Comparison of ENCODE assay signal across 1 cellular context in the genomic region with DNA sequence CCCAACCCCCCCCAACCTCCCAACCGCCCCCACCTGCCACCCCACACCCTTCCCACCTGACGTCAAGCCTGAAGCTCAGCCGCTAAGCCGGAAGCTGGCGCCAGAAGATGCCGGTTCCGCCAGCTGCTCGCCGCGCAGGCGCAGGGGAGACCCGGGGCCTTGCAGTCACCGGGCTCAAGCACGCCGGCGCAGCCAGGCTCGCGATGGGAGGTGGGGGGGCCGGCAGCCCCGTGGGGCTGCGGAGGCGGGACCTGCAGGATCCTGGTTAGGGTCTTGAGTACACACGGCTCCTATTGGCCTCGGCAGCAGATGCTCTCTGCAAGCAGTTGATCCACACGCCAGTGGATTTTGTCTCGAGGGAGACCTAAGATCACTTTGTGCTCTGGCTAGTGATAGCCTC.
TF ChIP-seq lines count a peak whose summit lies in the region.

A gene (minus strand): TSS at position 109 of the 400 bp plus-strand sequence. CDS start 4,268 bp downstream, outside the sequence.

TF ChIP-seq in GM12878, 131 proteins besides CTCF, POLR2A, EP300 and RAD21 (continued from another document and continues in another):
- TF ChIP-seq, protein P1, sequence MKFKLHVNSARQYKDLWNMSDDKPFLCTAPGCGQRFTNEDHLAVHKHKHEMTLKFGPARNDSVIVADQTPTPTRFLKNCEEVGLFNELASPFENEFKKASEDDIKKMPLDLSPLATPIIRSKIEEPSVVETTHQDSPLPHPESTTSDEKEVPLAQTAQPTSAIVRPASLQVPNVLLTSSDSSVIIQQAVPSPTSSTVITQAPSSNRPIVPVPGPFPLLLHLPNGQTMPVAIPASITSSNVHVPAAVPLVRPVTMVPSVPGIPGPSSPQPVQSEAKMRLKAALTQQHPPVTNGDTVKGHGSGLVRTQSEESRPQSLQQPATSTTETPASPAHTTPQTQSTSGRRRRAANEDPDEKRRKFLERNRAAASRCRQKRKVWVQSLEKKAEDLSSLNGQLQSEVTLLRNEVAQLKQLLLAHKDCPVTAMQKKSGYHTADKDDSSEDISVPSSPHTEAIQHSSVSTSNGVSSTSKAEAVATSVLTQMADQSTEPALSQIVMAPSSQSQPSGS (IDR thresholded peaks at IDR 0.05; ENCODE audit: low read length) = no peak
- TF ChIP-seq, protein P2, sequence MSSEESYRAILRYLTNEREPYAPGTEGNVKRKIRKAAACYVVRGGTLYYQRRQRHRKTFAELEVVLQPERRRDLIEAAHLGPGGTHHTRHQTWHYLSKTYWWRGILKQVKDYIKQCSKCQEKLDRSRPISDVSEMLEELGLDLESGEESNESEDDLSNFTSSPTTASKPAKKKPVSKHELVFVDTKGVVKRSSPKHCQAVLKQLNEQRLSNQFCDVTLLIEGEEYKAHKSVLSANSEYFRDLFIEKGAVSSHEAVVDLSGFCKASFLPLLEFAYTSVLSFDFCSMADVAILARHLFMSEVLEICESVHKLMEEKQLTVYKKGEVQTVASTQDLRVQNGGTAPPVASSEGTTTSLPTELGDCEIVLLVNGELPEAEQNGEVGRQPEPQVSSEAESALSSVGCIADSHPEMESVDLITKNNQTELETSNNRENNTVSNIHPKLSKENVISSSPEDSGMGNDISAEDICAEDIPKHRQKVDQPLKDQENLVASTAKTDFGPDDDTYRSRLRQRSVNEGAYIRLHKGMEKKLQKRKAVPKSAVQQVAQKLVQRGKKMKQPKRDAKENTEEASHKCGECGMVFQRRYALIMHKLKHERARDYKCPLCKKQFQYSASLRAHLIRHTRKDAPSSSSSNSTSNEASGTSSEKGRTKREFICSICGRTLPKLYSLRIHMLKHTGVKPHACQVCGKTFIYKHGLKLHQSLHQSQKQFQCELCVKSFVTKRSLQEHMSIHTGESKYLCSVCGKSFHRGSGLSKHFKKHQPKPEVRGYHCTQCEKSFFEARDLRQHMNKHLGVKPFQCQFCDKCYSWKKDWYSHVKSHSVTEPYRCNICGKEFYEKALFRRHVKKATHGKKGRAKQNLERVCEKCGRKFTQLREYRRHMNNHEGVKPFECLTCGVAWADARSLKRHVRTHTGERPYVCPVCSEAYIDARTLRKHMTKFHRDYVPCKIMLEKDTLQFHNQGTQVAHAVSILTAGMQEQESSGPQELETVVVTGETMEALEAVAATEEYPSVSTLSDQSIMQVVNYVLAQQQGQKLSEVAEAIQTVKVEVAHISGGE (CRISPR knock-in tag; IDR thresholded peaks at IDR 0.05) = no peak
- no peak for TF ChIP-seq POLR2AphosphoS2 (IDR thresholded peaks at IDR 0.05; ENCODE audit: low read depth, low read length)
- TF ChIP-seq, protein P3, sequence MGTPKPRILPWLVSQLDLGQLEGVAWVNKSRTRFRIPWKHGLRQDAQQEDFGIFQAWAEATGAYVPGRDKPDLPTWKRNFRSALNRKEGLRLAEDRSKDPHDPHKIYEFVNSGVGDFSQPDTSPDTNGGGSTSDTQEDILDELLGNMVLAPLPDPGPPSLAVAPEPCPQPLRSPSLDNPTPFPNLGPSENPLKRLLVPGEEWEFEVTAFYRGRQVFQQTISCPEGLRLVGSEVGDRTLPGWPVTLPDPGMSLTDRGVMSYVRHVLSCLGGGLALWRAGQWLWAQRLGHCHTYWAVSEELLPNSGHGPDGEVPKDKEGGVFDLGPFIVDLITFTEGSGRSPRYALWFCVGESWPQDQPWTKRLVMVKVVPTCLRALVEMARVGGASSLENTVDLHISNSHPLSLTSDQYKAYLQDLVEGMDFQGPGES (IDR thresholded peaks at IDR 0.05) = no peak
- no peak for TF ChIP-seq FOXM1 (IDR thresholded peaks at IDR 0.05; ENCODE audit: low read depth, low read length)
- no peak for TF ChIP-seq CHD1 (IDR thresholded peaks at IDR 0.05; ENCODE audit: low read depth, low read length)
- TF ChIP-seq SREBF1 (IDR thresholded peaks at IDR 0.05; ENCODE audit: low read length) = no peak
- no peak for TF ChIP-seq YY1 (IDR thresholded peaks at IDR 0.05; ENCODE audit: low read depth, low read length)
- TF ChIP-seq, protein P4, sequence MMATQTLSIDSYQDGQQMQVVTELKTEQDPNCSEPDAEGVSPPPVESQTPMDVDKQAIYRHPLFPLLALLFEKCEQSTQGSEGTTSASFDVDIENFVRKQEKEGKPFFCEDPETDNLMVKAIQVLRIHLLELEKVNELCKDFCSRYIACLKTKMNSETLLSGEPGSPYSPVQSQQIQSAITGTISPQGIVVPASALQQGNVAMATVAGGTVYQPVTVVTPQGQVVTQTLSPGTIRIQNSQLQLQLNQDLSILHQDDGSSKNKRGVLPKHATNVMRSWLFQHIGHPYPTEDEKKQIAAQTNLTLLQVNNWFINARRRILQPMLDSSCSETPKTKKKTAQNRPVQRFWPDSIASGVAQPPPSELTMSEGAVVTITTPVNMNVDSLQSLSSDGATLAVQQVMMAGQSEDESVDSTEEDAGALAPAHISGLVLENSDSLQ (IDR thresholded peaks at IDR 0.05) = no peak
- no peak for TF ChIP-seq RUNX3 (IDR thresholded peaks at IDR 0.05; ENCODE audit: low read length)
- TF ChIP-seq ETV6 (conservative IDR thresholded peaks at IDR 0.05 in 1 of 2, IDR thresholded peaks at IDR 0.05 in 1 of 2; ENCODE audit: borderline replicate concordance in 1 of 2, low read depth in 1 of 2) = no peak
- TF ChIP-seq BMI1 (IDR thresholded peaks at IDR 0.05; ENCODE audit: borderline replicate concordance) = no peak
- TF ChIP-seq CBX3 (IDR thresholded peaks at IDR 0.05; ENCODE audit: borderline replicate concordance, low read depth) = no peak
- TF ChIP-seq ZNF384 (IDR thresholded peaks at IDR 0.05; ENCODE audit: borderline replicate concordance, low read depth, low read length) = no peak
- no peak for TF ChIP-seq BCL11A (IDR thresholded peaks at IDR 0.05; ENCODE audit: low read depth, low read length)
- no peak for TF ChIP-seq RFX5 (IDR thresholded peaks at IDR 0.05; ENCODE audit: low read depth, low read length)
- TF ChIP-seq ZNF622 (IDR thresholded peaks at IDR 0.05) = no peak
- peak; percentile 90 for TF ChIP-seq PAX5 (IDR thresholded peaks at IDR 0.05; ENCODE audit: borderline replicate concordance, low read depth, low read length)
- peak; percentile 59; the same call in 1 of the 2 replicates for TF ChIP-seq GABPA (IDR thresholded peaks at IDR 0.05; ENCODE audit: low read depth)
- no peak for TF ChIP-seq FOS (IDR thresholded peaks at IDR 0.05; ENCODE audit: borderline replicate concordance, extremely low read depth, insufficient read length)
- no peak for TF ChIP-seq SPI1 (IDR thresholded peaks at IDR 0.05; ENCODE audit: borderline replicate concordance, insufficient read depth, low read depth, low read length)
- TF ChIP-seq SREBF2 (IDR thresholded peaks at IDR 0.05; ENCODE audit: low read length) = no peak
- no peak for TF ChIP-seq SMC3 (IDR thresholded peaks at IDR 0.05; ENCODE audit: borderline replicate concordance, low read length)
- no peak for TF ChIP-seq RELA (IDR thresholded peaks at IDR 0.05; ENCODE audit: borderline replicate concordance, partially characterized antibody)
- TF ChIP-seq, protein P5, sequence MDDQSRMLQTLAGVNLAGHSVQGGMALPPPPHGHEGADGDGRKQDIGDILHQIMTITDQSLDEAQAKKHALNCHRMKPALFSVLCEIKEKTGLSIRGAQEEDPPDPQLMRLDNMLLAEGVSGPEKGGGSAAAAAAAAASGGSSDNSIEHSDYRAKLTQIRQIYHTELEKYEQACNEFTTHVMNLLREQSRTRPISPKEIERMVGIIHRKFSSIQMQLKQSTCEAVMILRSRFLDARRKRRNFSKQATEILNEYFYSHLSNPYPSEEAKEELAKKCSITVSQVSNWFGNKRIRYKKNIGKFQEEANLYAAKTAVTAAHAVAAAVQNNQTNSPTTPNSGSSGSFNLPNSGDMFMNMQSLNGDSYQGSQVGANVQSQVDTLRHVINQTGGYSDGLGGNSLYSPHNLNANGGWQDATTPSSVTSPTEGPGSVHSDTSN (IDR thresholded peaks at IDR 0.05; ENCODE audit: insufficient replicate concordance, low read depth, low read length) = peak; percentile 71
- TF ChIP-seq, protein P6, sequence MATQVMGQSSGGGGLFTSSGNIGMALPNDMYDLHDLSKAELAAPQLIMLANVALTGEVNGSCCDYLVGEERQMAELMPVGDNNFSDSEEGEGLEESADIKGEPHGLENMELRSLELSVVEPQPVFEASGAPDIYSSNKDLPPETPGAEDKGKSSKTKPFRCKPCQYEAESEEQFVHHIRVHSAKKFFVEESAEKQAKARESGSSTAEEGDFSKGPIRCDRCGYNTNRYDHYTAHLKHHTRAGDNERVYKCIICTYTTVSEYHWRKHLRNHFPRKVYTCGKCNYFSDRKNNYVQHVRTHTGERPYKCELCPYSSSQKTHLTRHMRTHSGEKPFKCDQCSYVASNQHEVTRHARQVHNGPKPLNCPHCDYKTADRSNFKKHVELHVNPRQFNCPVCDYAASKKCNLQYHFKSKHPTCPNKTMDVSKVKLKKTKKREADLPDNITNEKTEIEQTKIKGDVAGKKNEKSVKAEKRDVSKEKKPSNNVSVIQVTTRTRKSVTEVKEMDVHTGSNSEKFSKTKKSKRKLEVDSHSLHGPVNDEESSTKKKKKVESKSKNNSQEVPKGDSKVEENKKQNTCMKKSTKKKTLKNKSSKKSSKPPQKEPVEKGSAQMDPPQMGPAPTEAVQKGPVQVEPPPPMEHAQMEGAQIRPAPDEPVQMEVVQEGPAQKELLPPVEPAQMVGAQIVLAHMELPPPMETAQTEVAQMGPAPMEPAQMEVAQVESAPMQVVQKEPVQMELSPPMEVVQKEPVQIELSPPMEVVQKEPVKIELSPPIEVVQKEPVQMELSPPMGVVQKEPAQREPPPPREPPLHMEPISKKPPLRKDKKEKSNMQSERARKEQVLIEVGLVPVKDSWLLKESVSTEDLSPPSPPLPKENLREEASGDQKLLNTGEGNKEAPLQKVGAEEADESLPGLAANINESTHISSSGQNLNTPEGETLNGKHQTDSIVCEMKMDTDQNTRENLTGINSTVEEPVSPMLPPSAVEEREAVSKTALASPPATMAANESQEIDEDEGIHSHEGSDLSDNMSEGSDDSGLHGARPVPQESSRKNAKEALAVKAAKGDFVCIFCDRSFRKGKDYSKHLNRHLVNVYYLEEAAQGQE (IDR thresholded peaks at IDR 0.05; ENCODE audit: low read depth, low read length) = no peak
- TF ChIP-seq, protein P7, sequence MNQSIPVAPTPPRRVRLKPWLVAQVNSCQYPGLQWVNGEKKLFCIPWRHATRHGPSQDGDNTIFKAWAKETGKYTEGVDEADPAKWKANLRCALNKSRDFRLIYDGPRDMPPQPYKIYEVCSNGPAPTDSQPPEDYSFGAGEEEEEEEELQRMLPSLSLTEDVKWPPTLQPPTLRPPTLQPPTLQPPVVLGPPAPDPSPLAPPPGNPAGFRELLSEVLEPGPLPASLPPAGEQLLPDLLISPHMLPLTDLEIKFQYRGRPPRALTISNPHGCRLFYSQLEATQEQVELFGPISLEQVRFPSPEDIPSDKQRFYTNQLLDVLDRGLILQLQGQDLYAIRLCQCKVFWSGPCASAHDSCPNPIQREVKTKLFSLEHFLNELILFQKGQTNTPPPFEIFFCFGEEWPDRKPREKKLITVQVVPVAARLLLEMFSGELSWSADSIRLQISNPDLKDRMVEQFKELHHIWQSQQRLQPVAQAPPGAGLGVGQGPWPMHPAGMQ (IDR thresholded peaks at IDR 0.05; ENCODE audit: borderline replicate concordance) = no peak
- TF ChIP-seq RB1 (IDR thresholded peaks at IDR 0.05; ENCODE audit: borderline replicate concordance) = 0 out of 2 replicates have a peak, but pooled peaks have one; percentile 41
- TF ChIP-seq, protein P8, sequence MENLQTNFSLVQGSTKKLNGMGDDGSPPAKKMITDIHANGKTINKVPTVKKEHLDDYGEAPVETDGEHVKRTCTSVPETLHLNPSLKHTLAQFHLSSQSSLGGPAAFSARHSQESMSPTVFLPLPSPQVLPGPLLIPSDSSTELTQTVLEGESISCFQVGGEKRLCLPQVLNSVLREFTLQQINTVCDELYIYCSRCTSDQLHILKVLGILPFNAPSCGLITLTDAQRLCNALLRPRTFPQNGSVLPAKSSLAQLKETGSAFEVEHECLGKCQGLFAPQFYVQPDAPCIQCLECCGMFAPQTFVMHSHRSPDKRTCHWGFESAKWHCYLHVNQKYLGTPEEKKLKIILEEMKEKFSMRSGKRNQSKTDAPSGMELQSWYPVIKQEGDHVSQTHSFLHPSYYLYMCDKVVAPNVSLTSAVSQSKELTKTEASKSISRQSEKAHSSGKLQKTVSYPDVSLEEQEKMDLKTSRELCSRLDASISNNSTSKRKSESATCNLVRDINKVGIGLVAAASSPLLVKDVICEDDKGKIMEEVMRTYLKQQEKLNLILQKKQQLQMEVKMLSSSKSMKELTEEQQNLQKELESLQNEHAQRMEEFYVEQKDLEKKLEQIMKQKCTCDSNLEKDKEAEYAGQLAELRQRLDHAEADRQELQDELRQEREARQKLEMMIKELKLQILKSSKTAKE (IDR thresholded peaks at IDR 0.05; ENCODE audit: low read depth, poor library complexity, severe bottlenecking) = no peak
- TF ChIP-seq ZNF274 (IDR thresholded peaks at IDR 0.05; ENCODE audit: insufficient read depth, insufficient read length) = no peak
- no peak for TF ChIP-seq ZNF217 (IDR thresholded peaks at IDR 0.05)
- TF ChIP-seq WRNIP1 (IDR thresholded peaks at IDR 0.05; ENCODE audit: borderline replicate concordance, low read depth, low read length) = no peak
- no peak for TF ChIP-seq FOXK2 (IDR thresholded peaks at IDR 0.05)
- no peak for TF ChIP-seq ZSCAN29 (IDR thresholded peaks at IDR 0.05)
- TF ChIP-seq MTA3 (IDR thresholded peaks at IDR 0.05; ENCODE audit: borderline replicate concordance, low read length) = no peak
- no peak for TF ChIP-seq RCOR1 (conservative IDR thresholded peaks at IDR 0.05; ENCODE audit: low read depth, low read length)
- TF ChIP-seq, protein P9, sequence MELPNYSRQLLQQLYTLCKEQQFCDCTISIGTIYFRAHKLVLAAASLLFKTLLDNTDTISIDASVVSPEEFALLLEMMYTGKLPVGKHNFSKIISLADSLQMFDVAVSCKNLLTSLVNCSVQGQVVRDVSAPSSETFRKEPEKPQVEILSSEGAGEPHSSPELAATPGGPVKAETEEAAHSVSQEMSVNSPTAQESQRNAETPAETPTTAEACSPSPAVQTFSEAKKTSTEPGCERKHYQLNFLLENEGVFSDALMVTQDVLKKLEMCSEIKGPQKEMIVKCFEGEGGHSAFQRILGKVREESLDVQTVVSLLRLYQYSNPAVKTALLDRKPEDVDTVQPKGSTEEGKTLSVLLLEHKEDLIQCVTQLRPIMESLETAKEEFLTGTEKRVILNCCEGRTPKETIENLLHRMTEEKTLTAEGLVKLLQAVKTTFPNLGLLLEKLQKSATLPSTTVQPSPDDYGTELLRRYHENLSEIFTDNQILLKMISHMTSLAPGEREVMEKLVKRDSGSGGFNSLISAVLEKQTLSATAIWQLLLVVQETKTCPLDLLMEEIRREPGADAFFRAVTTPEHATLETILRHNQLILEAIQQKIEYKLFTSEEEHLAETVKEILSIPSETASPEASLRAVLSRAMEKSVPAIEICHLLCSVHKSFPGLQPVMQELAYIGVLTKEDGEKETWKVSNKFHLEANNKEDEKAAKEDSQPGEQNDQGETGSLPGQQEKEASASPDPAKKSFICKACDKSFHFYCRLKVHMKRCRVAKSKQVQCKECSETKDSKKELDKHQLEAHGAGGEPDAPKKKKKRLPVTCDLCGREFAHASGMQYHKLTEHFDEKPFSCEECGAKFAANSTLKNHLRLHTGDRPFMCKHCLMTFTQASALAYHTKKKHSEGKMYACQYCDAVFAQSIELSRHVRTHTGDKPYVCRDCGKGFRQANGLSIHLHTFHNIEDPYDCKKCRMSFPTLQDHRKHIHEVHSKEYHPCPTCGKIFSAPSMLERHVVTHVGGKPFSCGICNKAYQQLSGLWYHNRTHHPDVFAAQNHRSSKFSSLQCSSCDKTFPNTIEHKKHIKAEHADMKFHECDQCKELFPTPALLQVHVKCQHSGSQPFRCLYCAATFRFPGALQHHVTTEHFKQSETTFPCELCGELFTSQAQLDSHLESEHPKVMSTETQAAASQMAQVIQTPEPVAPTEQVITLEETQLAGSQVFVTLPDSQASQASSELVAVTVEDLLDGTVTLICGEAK (IDR thresholded peaks at IDR 0.05; ENCODE audit: borderline replicate concordance) = no peak; the same call in 1 of the 2 replicates
- no peak for TF ChIP-seq KAT2A (conservative IDR thresholded peaks at IDR 0.05; ENCODE audit: control insufficient read depth, low read depth, low read length)
